ENCODE assay signal across 24 cellular contexts in genomic region chr4:138957302-138957701, GRCh38. TPM values are rescaled to one million over a fixed set of nuclear protein-coding genes. Genes with fewer than 3 reads are reported as not detected.
DNase-seq lines count a peak whose midpoint lies in the region; ATAC-seq, FAIRE-seq and TF ChIP-seq lines count a peak whose summit lies in the region.
"Had no signal": no experiment of that assay in that cellular context is flagged by ENCODE, and none has a peak within 500 bp of the region (broad histone marks: within the 10 kb centered on the region; RNA-seq: fewer than 3 reads in every experiment).

No MANE protein-coding gene starts in this region.

- TF ChIP-seq RAD21 in IMR-90 (IDR thresholded peaks at IDR 0.05; ENCODE audit: low read length) = no peak
- no peak for TF ChIP-seq RAD21 in H1 (IDR thresholded peaks at IDR 0.05 in 1 of 2, conservative IDR thresholded peaks at IDR 0.05 in 1 of 2; ENCODE audit: low read depth in 2 of 2, low read length in 2 of 2)

- H3K27me3 ChIP-seq in BLaER1 treated with 17β-estradiol and CSF1 and Interleukin-3, amounts not matched to agents 10 nM and 100 nM = no peaks in the 10 kb centered on the region
- H3K27me3 ChIP-seq in IMR-90 (ENCODE audit: control insufficient read depth, insufficient read depth, low read length) (no peaks in the 10 kb centered on the region; the same call in 1 of the 2 replicates), H1 (replicated peaks in 1 of 4; ENCODE audit: control insufficient read depth in 3 of 4, extremely low read depth in 1 of 4, insufficient read depth in 3 of 4, low read length in 3 of 4) (no peaks in the 10 kb centered on the region), osteoblast (ENCODE audit: insufficient read depth, low read length) (no peaks in the 10 kb centered on the region)
- H3K27me3 ChIP-seq: BE2C had no signal

- H2BK15ac ChIP-seq in IMR-90 (ENCODE audit: low read depth, low read length) (no peak overlapping the region), H1 (ENCODE audit: low read length) (no peak overlapping the region)

- no CpG with 5 or more reads among the region's 7 CpGs for WGBS in IMR-90 (ENCODE audit: extremely low coverage in 2 of 2, insufficient read length in 1 of 2), 2 experiments
- 94% methylated on average over 7 of the region's 7 CpGs; no CpG with 5 or more reads in 1 of the 2 experiments for WGBS in H1 (ENCODE audit: extremely low coverage in 1 of 2, insufficient coverage in 1 of 2, insufficient read length in 1 of 2, insufficient replicate concordance in 2 of 2, low coverage in 1 of 2, low lambda C conversion rate in 2 of 2, missing lambda C conversion rate in 1 of 2), 2 experiments

- BruUV-seq in IMR-90 (replicated peaks; lab: Mats Ljungman, UMichigan) = no TSS peak

- no peak overlapping the region for H3K56ac ChIP-seq in IMR-90 (ENCODE audit: extremely low read depth, insufficient read depth, low read length)
- no peak overlapping the region for H3K56ac ChIP-seq in H1 (replicated peaks; ENCODE audit: insufficient read length, low read depth, low read length)

- H3K4me1 ChIP-seq in BLaER1 treated with 17β-estradiol and CSF1 and Interleukin-3, amounts not matched to agents 10 nM and 100 nM = peaks cover 11 to 89% (median 48%) of the 10 kb centered on the region in 10 experiments
- H3K4me1 ChIP-seq in IMR-90 (ENCODE audit: control insufficient read depth, insufficient read depth, low read length) (peaks cover 4% of the 10 kb centered on the region; the same call in 1 of the 2 replicates), H1 (replicated peaks in 1 of 4; ENCODE audit: control insufficient read depth in 3 of 4, insufficient read depth in 4 of 4, low read length in 3 of 4) (peaks cover 0 to 3% (median 0%) of the 10 kb centered on the region in 4 experiments; a peak in 1 of 7 replicates), osteoblast (ENCODE audit: insufficient read depth, low read length) (peaks cover 17% of the 10 kb centered on the region)
- H3K4me1 ChIP-seq: A549, BE2C had no signal

- FAIRE-seq in H1 (lab: Jason Lieb, UNC) = no peak
- FAIRE-seq: A549, GM12891, GM18507 had no signal

- no peak overlapping the region for H3K4me3 ChIP-seq in BLaER1 treated with 17β-estradiol and CSF1 and Interleukin-3, amounts not matched to agents 10 nM and 100 nM
- H3K4me3 ChIP-seq in IMR-90 (ENCODE audit: insufficient read depth, low read depth, low read length) (no peak overlapping the region), H1 (ENCODE audit: extremely low read depth in 1 of 4, insufficient read depth in 2 of 4, low read depth in 3 of 4, low read length in 4 of 4) (no peak overlapping the region), osteoblast (ENCODE audit: insufficient read depth, low read length) (no peak overlapping the region)
- H3K4me3 ChIP-seq: A549 had no signal

- H2BK120ac ChIP-seq in IMR-90 (ENCODE audit: low read depth, low read length) = no peak overlapping the region
- H2BK120ac ChIP-seq in H1 (replicated peaks; ENCODE audit: low read depth, low read length) = no peak overlapping the region

- H4K5ac ChIP-seq in IMR-90 (ENCODE audit: low read depth, low read length) (no peak overlapping the region), H1 (ENCODE audit: insufficient read length, low read depth, low read length) (no peak overlapping the region)

- no peak for TF ChIP-seq EP300 in H1 (IDR thresholded peaks at IDR 0.05; ENCODE audit: borderline replicate concordance in 1 of 2, low read depth in 2 of 2, low read length in 2 of 2)

- no peak overlapping the region for H4K8ac ChIP-seq in IMR-90 (ENCODE audit: low read depth in 2 of 2, low read length in 2 of 2)
- H4K8ac ChIP-seq in H1 (ENCODE audit: extremely low read depth, insufficient read depth, low read length) = no peak overlapping the region

- peak overlapping the region in 8 of 11 experiments; percentile 20 to 89 (median 82); a peak in 14 of 22 replicates for H3K27ac ChIP-seq in BLaER1 treated with 17β-estradiol and CSF1 and Interleukin-3, amounts not matched to agents 10 nM and 100 nM
- H3K27ac ChIP-seq in IMR-90 (ENCODE audit: insufficient read depth, low read length) (no peak overlapping the region), H1 (ENCODE audit: low read depth, low read length) (no peak overlapping the region), osteoblast (ENCODE audit: low read depth, low read length) (no peak overlapping the region)
- H3K27ac ChIP-seq: A549 had no signal

- POLR2A ChIA-PET in IMR-90 (lab: Charles Lee; ENCODE audit: unreplicated experiment) (no interaction called here), H1 (lab: Charles Lee; ENCODE audit: partially characterized antibody) (interaction anchor here (1.2 to 1.6 kb wide), 2 partner anchors 9 to 17 kb away, joined by 3 to 4 read pairs; no protein-coding TSS in a partner anchor)

- DNase-seq in IMR-90 (no peak), H1 (ENCODE audit: low read depth in 1 of 2, low spot score in 2 of 2) (peak in 1 of 2 experiments; percentile 13), osteoblast (ENCODE audit: insufficient read length, low spot score, missing footprints) (peak; percentile 17), NCI-H510A treated with DMSO at 0.1 percent for 48 hours (lab: John Stamatoyannopoulos, UW) (no peak), HuH-7.5 (ENCODE audit: low spot score) (no peak)
- DNase-seq in stimulated activated CD4-positive, alpha-beta T cell treated with anti-CD3 and anti-CD28 coated beads, Interleukin-4, amount 100 ng/mL, for 24 hours = no peak
- DNase-seq: 8988T; ACHN; AML-193; BE2C; C1 segment of cervical spinal cord; Calu3; CD4-positive, alpha-beta memory T cell; COR-L47; DMS53; DMS79 treated with DMSO at 0.1 percent for 48 hours; GF-D8; GOT3; H7; HCEC 1CT had no signal

- TF ChIP-seq POLR2A in IMR-90 (IDR thresholded peaks at IDR 0.05; ENCODE audit: low read depth, low read length) (no peak), H1 (IDR thresholded peaks at IDR 0.05; ENCODE audit: control extremely low read depth in 1 of 2, low read depth in 2 of 2, low read length in 2 of 2) (no peak)

- H3K36me3 ChIP-seq in BLaER1 treated with 17β-estradiol and CSF1 and Interleukin-3, amounts not matched to agents 10 nM and 100 nM = no peaks in the 10 kb centered on the region
- no peaks in the 10 kb centered on the region for H3K36me3 ChIP-seq in IMR-90 (ENCODE audit: control insufficient read depth, insufficient read depth, low read length)
- H3K36me3 ChIP-seq in H1 (ENCODE audit: control insufficient read depth in 2 of 4, insufficient read depth in 4 of 4, low read length in 3 of 4) = no peaks in the 10 kb centered on the region
- H3K36me3 ChIP-seq in osteoblast (ENCODE audit: insufficient read depth, low read length) = no peaks in the 10 kb centered on the region
- H3K36me3 ChIP-seq: BE2C had no signal

- H3K79me1 ChIP-seq in IMR-90 (ENCODE audit: low read depth in 1 of 2, low read length in 2 of 2) (no peaks in the 10 kb centered on the region), H1 (ENCODE audit: low read depth, low read length) (no peaks in the 10 kb centered on the region)

- H3K9me1 ChIP-seq in IMR-90 (ENCODE audit: insufficient read depth, low read length) = 0 out of 2 replicates have a peak, but pooled peaks cover 2% of the 10 kb centered on the region

- dilution Hi-C loops in IMR-90 (cut with HindIII; ENCODE audit: low sequenced_read_pairs, unreplicated experiment) = no loop called here

- no peak overlapping the region for H3K14ac ChIP-seq in IMR-90 (replicated peaks; ENCODE audit: low read depth, low read length)
- no peak overlapping the region for H3K14ac ChIP-seq in H1 (ENCODE audit: insufficient read length)

- H3K23me2 ChIP-seq in H1 (ENCODE audit: low read depth, low read length) = no peaks in the 10 kb centered on the region; the same call in 1 of the 2 replicates

- no peak overlapping the region for H2BK12ac ChIP-seq in H1 (ENCODE audit: low read depth, low read length)

- no peak overlapping the region; a peak in 2 of 22 replicates for H3K9ac ChIP-seq in BLaER1 treated with 17β-estradiol and CSF1 and Interleukin-3, amounts not matched to agents 10 nM and 100 nM
- H3K9ac ChIP-seq in IMR-90 (ENCODE audit: low read depth, low read length) (no peak overlapping the region), H1 (replicated peaks in 1 of 4; ENCODE audit: extremely low read depth in 1 of 4, low read depth in 3 of 4, low read length in 3 of 4) (no peak overlapping the region)

- TF ChIP-seq CTCF in IMR-90 (conservative IDR thresholded peaks at IDR 0.05; ENCODE audit: low read depth, low read length) = no peak
- no peak for TF ChIP-seq CTCF in H1 (IDR thresholded peaks at IDR 0.05; ENCODE audit: control extremely low read depth in 1 of 3, insufficient read depth in 1 of 3, low read depth in 1 of 3, low read length in 3 of 3)
- no peak for TF ChIP-seq CTCF in osteoblast (IDR thresholded peaks at IDR 0.05; ENCODE audit: extremely low read depth, low read depth, low read length)

- H2AK9ac ChIP-seq in IMR-90 (replicated peaks; ENCODE audit: low read depth, low read length, poor library complexity) = no peak overlapping the region

- peaks cover 0 to 15% (median 0%) of the 10 kb centered on the region in 11 experiments; a peak in 3 of 22 replicates for H3K9me3 ChIP-seq in BLaER1 treated with 17β-estradiol and CSF1 and Interleukin-3, amounts not matched to agents 10 nM and 100 nM (replicated peaks in 1 of 11)
- no peaks in the 10 kb centered on the region for H3K9me3 ChIP-seq in IMR-90 (ENCODE audit: control insufficient read depth, insufficient read depth, low read length)
- no peaks in the 10 kb centered on the region for H3K9me3 ChIP-seq in H1 (ENCODE audit: insufficient read depth in 2 of 2, low read depth in 1 of 2, low read length in 1 of 2)
- no peaks in the 10 kb centered on the region for H3K9me3 ChIP-seq in osteoblast (ENCODE audit: low read depth, low read length)
- H3K9me3 ChIP-seq: A549, BE2C had no signal

- no peaks in the 10 kb centered on the region for H4K20me1 ChIP-seq in BLaER1 treated with 17β-estradiol and CSF1 and Interleukin-3, amounts not matched to agents 10 nM and 100 nM
- no peaks in the 10 kb centered on the region for H4K20me1 ChIP-seq in IMR-90 (ENCODE audit: insufficient read depth, low read length)
- H4K20me1 ChIP-seq in H1 (replicated peaks in 1 of 2; ENCODE audit: control insufficient read depth in 1 of 2, insufficient read depth in 2 of 2, low read length in 2 of 2) = no peaks in the 10 kb centered on the region
- H4K20me1 ChIP-seq in osteoblast (ENCODE audit: insufficient read depth, low read length) = no peaks in the 10 kb centered on the region

- CTCF ChIA-PET in IMR-90 (lab: Yijun Ruan, JAX) = interaction anchor here (1.5 kb wide), 1 partner anchor 19 kb away, joined by 4 read pairs; no protein-coding TSS in a partner anchor
- CTCF ChIA-PET in H1 (lab: Charles Lee; ENCODE audit: partially characterized antibody) = interaction anchor here (1.2 kb wide), 1 partner anchor 19 kb away, joined by 3 read pairs; no protein-coding TSS in a partner anchor

- in situ Hi-C loops in IMR-90 (cut with MboI; ENCODE audit: low sequenced_read_pairs) = no loop called here

- H3K18ac ChIP-seq in IMR-90 (ENCODE audit: low read depth, low read length) (no peak overlapping the region), H1 (ENCODE audit: extremely low read depth, low read length) (no peak overlapping the region)

- no peak for ATAC-seq in IMR-90 (ENCODE audit: low read depth)

- H3K4ac ChIP-seq in IMR-90 (ENCODE audit: low read depth, low read length) (no peak overlapping the region), H1 (replicated peaks; ENCODE audit: insufficient read length, low read depth, low read length) (no peak overlapping the region)

- peak overlapping the region in 8 of 11 experiments; percentile 71 to 92 (median 82); a peak in 11 of 22 replicates for H3K4me2 ChIP-seq in BLaER1 treated with 17β-estradiol and CSF1 and Interleukin-3, amounts not matched to agents 10 nM and 100 nM
- H3K4me2 ChIP-seq in IMR-90 (ENCODE audit: low read depth, low read length) (no peak overlapping the region), H1 (ENCODE audit: insufficient read depth in 1 of 2, low read depth in 2 of 2, low read length in 2 of 2) (no peak overlapping the region), osteoblast (ENCODE audit: insufficient read depth, low read length) (no peak overlapping the region)
- H3K4me2 ChIP-seq: A549 had no signal

- H2AFZ ChIP-seq in IMR-90 (replicated peaks; ENCODE audit: low read length, poor library complexity) = no peak overlapping the region
- peak overlapping the region; percentile 49; the same call in 1 of the 2 replicates for H2AFZ ChIP-seq in H1 (ENCODE audit: low read length)
- H2AFZ ChIP-seq in osteoblast (ENCODE audit: low read length) = no peak overlapping the region

- intact Hi-C loops in IMR-90 (cut with micrococcal nuclease) = no loop called here

- H3K79me2 ChIP-seq in H1 (ENCODE audit: control insufficient read depth in 1 of 2, insufficient read depth in 2 of 2, low read length in 2 of 2) (no peaks in the 10 kb centered on the region), osteoblast (ENCODE audit: insufficient read depth, low read length) (no peaks in the 10 kb centered on the region)

- no peak overlapping the region for H2AK5ac ChIP-seq in IMR-90 (ENCODE audit: low read depth, low read length)
- no peak overlapping the region for H2AK5ac ChIP-seq in H1 (ENCODE audit: low read depth, low read length)

- H2BK20ac ChIP-seq in IMR-90 (ENCODE audit: low read depth, low read length) (no peak overlapping the region), H1 (ENCODE audit: low read length) (0 out of 2 replicates have a peak overlapping the region, but pooled peaks have one; percentile 29)

- H3K23ac ChIP-seq in IMR-90 (ENCODE audit: low read depth, low read length) = no peak overlapping the region
- no peak overlapping the region for H3K23ac ChIP-seq in H1 (ENCODE audit: insufficient read length)

- H2BK5ac ChIP-seq in IMR-90 (ENCODE audit: low read depth, low read length, poor library complexity, severe bottlenecking) (no peak overlapping the region), H1 (ENCODE audit: low read depth, low read length) (no peak overlapping the region)

- H4K91ac ChIP-seq in IMR-90 (ENCODE audit: insufficient read depth, low read depth, low read length) (no peak overlapping the region), H1 (replicated peaks; ENCODE audit: insufficient read length, low read length) (no peak overlapping the region)

RNA-seq across cellular contexts. Expression of gene NOCT, which starts 58.3 kb away (rescaled TPM):
- 30.8 and 41.4 TPM in 2 replicates for total RNA-seq in IMR-90 (2012; rRNA removed)
- 5.5 and 6.6 TPM in 2 replicates for polyA plus RNA-seq in IMR-90 (2012; rRNA removed)
- polyA plus RNA-seq in IMR-90 (2012; cell fraction: cytosol; rRNA removed) = 3.6 and 4.1 TPM in 2 replicates
- polyA plus RNA-seq in IMR-90 (2012; cell fraction: nucleus; rRNA removed; ENCODE audit: low replicate concordance) = 6.0 and 6.9 TPM in 2 replicates
- 44.3 and 45.5 TPM in 2 replicates for total RNA-seq in H1 (2021; fragmentation: NEBNext Ultra II Directional; extraction: Animal tissue kit (Norgen Biotek cat#: 25700))
- 10.4 and 11.4 TPM in 2 replicates for polyA plus RNA-seq in H1 (2011; rRNA removed)
- 7.9 TPM for polyA plus RNA-seq in H1 (2011; cell fraction: cytosol; rRNA removed)
- 13.5 TPM for polyA plus RNA-seq in H1 (2011; cell fraction: nucleus; rRNA removed)
- polyA plus RNA-seq in H1 (2012, experiment 1 of 2) = 21.8 to 28.6 TPM (median 24.9 TPM) in 4 replicates
- 19.7 TPM for polyA plus RNA-seq in H1 (2012, experiment 2 of 2)
- 26.3 TPM for polyA plus RNA-seq in H1 (2013, experiment 1 of 2)
- 27.4 TPM for polyA plus RNA-seq in H1 (2013, experiment 2 of 2)
- 46.6 and 57.1 TPM in 2 replicates for polyA minus RNA-seq in H1 (2011; rRNA and poly(A)+ RNA removed)
- 32.1 TPM for polyA minus RNA-seq in H1 (2011; cell fraction: cytosol; rRNA and poly(A)+ RNA removed)
- polyA minus RNA-seq in H1 (2011; cell fraction: nucleus; rRNA and poly(A)+ RNA removed) = 32.6 TPM
- 15.9 and 18.1 TPM in 2 replicates for total RNA-seq in osteoblast

Comparison
In these comparisons a context has a peak if more than half of its experiments do, and no peak if none do; other contexts are left out.
1. H3K27ac ChIP-seq: peak in BLaER1 treated with 17β-estradiol and CSF1 and Interleukin-3, amounts not matched to agents 10 nM and 100 nM (8 of 11); none in IMR-90 (single experiment), H1 (single experiment) and osteoblast (single experiment).
2. H3K4me2 ChIP-seq: peak in BLaER1 treated with 17β-estradiol and CSF1 and Interleukin-3, amounts not matched to agents 10 nM and 100 nM (8 of 11); none in IMR-90 (single experiment), H1 (0 of 2) and osteoblast (single experiment).